8 cellular contexts compared by ENCODE assay signal in genomic region chr14:53539489-53540126, GRCh38.
DNase-seq lines count a peak whose midpoint lies in the region; ATAC-seq and TF ChIP-seq lines count a peak whose summit lies in the region.

No MANE protein-coding gene starts in this region.

- WGBS in thyroid gland, 2 donors: 36 to 45% methylated on average over 5 of the region's 5 CpGs

- DNase-seq in AG08395 (ENCODE audit: low spot score): peak; percentile 71
- peak; percentile 38 for DNase-seq in GM13977 (ENCODE audit: low spot score)
- peak; percentile 52 for DNase-seq in NCI-H345 treated with DMSO at 0.1 percent for 48 hours (lab: John Stamatoyannopoulos, UW; ENCODE audit: unreplicated experiment)
- DNase-seq in activated CD8-positive, alpha-beta memory T cell treated with anti-CD3 and anti-CD28 coated beads for 48 hours (ENCODE audit: low read depth in 2 of 3, low spot score in 2 of 3): peak in 2 of 3 experiments; percentile 16 to 36
- DNase-seq in fibroblast of peridontal ligament (ENCODE audit: extremely low read depth): peak; percentile 91
- DNase-seq in nephron progenitor cell: peak; percentile 88
- peak; percentile 75 to 87 for DNase-seq in thyroid gland

- no peak overlapping the region for H3K4me3 ChIP-seq in thyroid gland (replicated peaks in 1 of 3)

- peak; percentile 67 for ATAC-seq in HG03135 (IDR thresholded peaks at IDR 0.05; ENCODE audit: unreplicated experiment)

- no peaks in the 10 kb centered on the region for H3K9me3 Mint-ChIP-seq in nephron progenitor cell

- no peaks in the 10 kb centered on the region for H3K36me3 Mint-ChIP-seq in nephron progenitor cell (ENCODE audit: low read depth)

- H3K4me1 ChIP-seq in thyroid gland: peaks cover 9 to 16% of the 10 kb centered on the region in 2 donors

- in situ Hi-C loops in GM13977 (cut with MboI; ENCODE audit: low pct_unique_long_range_greater_than_20kb, low sequenced_read_pairs, unreplicated experiment): loop anchor here (25.0 kb wide), 1 partner anchor 798 kb away; no protein-coding TSS in a partner anchor

- H3K27me3 ChIP-seq in thyroid gland: no peaks in the 10 kb centered on the region

- peaks cover 3% of the 10 kb centered on the region for H3K27me3 Mint-ChIP-seq in nephron progenitor cell (ENCODE audit: low read depth, poor library complexity)

- no peak overlapping the region for H3K4me3 Mint-ChIP-seq in nephron progenitor cell

- no peak for TF ChIP-seq POLR2A in thyroid gland (IDR thresholded peaks at IDR 0.05)

- peaks cover 58% of the 10 kb centered on the region for H3K4me1 Mint-ChIP-seq in nephron progenitor cell

- no peaks in the 10 kb centered on the region for H3K36me3 ChIP-seq in thyroid gland

- no peaks in the 10 kb centered on the region for H3K9me3 ChIP-seq in thyroid gland

- peak overlapping the region; percentile 48 for H3K27ac Mint-ChIP-seq in nephron progenitor cell

- no peak overlapping the region for H3K27ac ChIP-seq in thyroid gland

- TF ChIP-seq CTCF in GM13977 (IDR thresholded peaks at IDR 0.05; ENCODE audit: extremely low read depth, insufficient read depth, missing control alignments): peak; percentile 86
- TF ChIP-seq CTCF in nephron progenitor cell (IDR thresholded peaks at IDR 0.05): peak; percentile 90
- TF ChIP-seq CTCF in thyroid gland (IDR thresholded peaks at IDR 0.05): peak; percentile 66 to 87 (median 81)

- intact Hi-C loops in thyroid gland (cut with DNase I): loop anchor here (5.0 to 10.0 kb wide), 2 partner anchors 635 to 808 kb away; no protein-coding TSS in a partner anchor

Comparison
In these comparisons a context has a peak if more than half of its experiments do, and no peak if none do; other contexts are left out.
1. DNase-seq: peak in every context shown above with its lines; median percentile 91 in fibroblast of peridontal ligament; 88 in nephron progenitor cell; 81 in thyroid gland; 71 in AG08395; 52 in NCI-H345 treated with DMSO at 0.1 percent for 48 hours; 38 in GM13977; 26 in activated CD8-positive, alpha-beta memory T cell treated with anti-CD3 and anti-CD28 coated beads for 48 hours.